ENCODE assay signal across 26 cellular contexts in genomic region chr13:21998279-21998678, GRCh38.
A peak's percentile ranks its signal among the peaks of the same experiment; 100 is the strongest.
DNase-seq lines count a peak whose midpoint lies in the region; ATAC-seq and TF ChIP-seq lines count a peak whose summit lies in the region.
"Had no signal": no experiment of that assay in that cellular context is flagged by ENCODE, and none has a peak within 500 bp of the region (broad histone marks: within the 10 kb centered on the region; RNA-seq: fewer than 3 reads in every experiment).

No MANE protein-coding gene starts in this region.

- H3K4me3 ChIP-seq in BLaER1 treated with 17β-estradiol and CSF1 and Interleukin-3, amounts not matched to agents 10 nM and 100 nM: no peak overlapping the region
- H3K4me3 ChIP-seq in GM23338 (no peak overlapping the region), upper lobe of right lung (no peak overlapping the region)
- H3K4me3 ChIP-seq: breast epithelium, coronary artery, hepatocyte, left ventricle myocardium inferior had no signal

- H3K4me3 Mint-ChIP-seq in GM23338: no peak overlapping the region
- H3K4me3 Mint-ChIP-seq: activated CD8-positive, alpha-beta T cell treated with anti-CD3 and anti-CD28 coated beads for 36 hours; activated naive CD4-positive, alpha-beta T cell treated with anti-CD3 and anti-CD28 coated beads, Interleukin-2, amount 50 U/mL, for 24 hours; effector memory CD8-positive, alpha-beta T cell; stimulated activated naive CD8-positive, alpha-beta T cell treated with anti-CD3 and anti-CD28 coated beads, Interleukin-15, Interleukin-2, amounts not matched to agents 100 ng/mL and 50 ng/mL, for 24 hours had no signal

- H3K27me3 ChIP-seq in BLaER1 treated with 17β-estradiol and CSF1 and Interleukin-3, amounts not matched to agents 10 nM and 100 nM: no peaks in the 10 kb centered on the region
- H3K27me3 ChIP-seq in GM23338 (ENCODE audit: insufficient read depth): no peaks in the 10 kb centered on the region
- no peaks in the 10 kb centered on the region for H3K27me3 ChIP-seq in upper lobe of right lung
- H3K27me3 ChIP-seq: breast epithelium, hepatocyte had no signal

- H2AFZ ChIP-seq in GM23338: no peak overlapping the region
- H2AFZ ChIP-seq: hepatocyte had no signal

- H3K4me2 ChIP-seq in BLaER1 treated with 17β-estradiol and CSF1 and Interleukin-3, amounts not matched to agents 10 nM and 100 nM: peak overlapping the region in 10 of 11 experiments; percentile 26 to 67 (median 60); a peak in 17 of 22 replicates
- H3K4me2 ChIP-seq in GM23338: no peak overlapping the region
- H3K4me2 ChIP-seq: hepatocyte, KMS-11 had no signal

- no peak overlapping the region; a peak in 1 of 22 replicates for H3K9ac ChIP-seq in BLaER1 treated with 17β-estradiol and CSF1 and Interleukin-3, amounts not matched to agents 10 nM and 100 nM
- H3K9ac ChIP-seq: KMS-11 had no signal

- ATAC-seq in GM23338: peak; percentile 69
- no peak for ATAC-seq in upper lobe of right lung
- ATAC-seq in GM21360 (IDR thresholded peaks at IDR 0.05; ENCODE audit: unreplicated experiment): no peak
- ATAC-seq in GM18907 (IDR thresholded peaks at IDR 0.05; ENCODE audit: unreplicated experiment): no peak
- ATAC-seq: activated CD8-positive, alpha-beta T cell treated with anti-CD3 and anti-CD28 coated beads for 36 hours; effector memory CD8-positive, alpha-beta T cell had no signal

- H3K79me2 ChIP-seq in GM23338 (replicated peaks; ENCODE audit: insufficient read depth): no peaks in the 10 kb centered on the region
- H3K79me2 ChIP-seq: hepatocyte had no signal

- H3K4me1 ChIP-seq in BLaER1 treated with 17β-estradiol and CSF1 and Interleukin-3, amounts not matched to agents 10 nM and 100 nM: peaks cover 23 to 30% (median 26%) of the 10 kb centered on the region in 10 experiments
- H3K4me1 ChIP-seq in GM23338 (ENCODE audit: insufficient read depth): no peaks in the 10 kb centered on the region
- no peaks in the 10 kb centered on the region for H3K4me1 ChIP-seq in upper lobe of right lung
- H3K4me1 ChIP-seq: breast epithelium, left ventricle myocardium inferior had no signal

- TF ChIP-seq CTCF in GM23338 (conservative IDR thresholded peaks at IDR 0.05; ENCODE audit: low read depth in 2 of 2) (no peak), upper lobe of right lung (IDR thresholded peaks at IDR 0.05) (no peak)

- intact Hi-C loops in upper lobe of right lung (cut with DNase I): no loop called here

- no peaks in the 10 kb centered on the region for H3K36me3 ChIP-seq in BLaER1 treated with 17β-estradiol and CSF1 and Interleukin-3, amounts not matched to agents 10 nM and 100 nM
- H3K36me3 ChIP-seq in GM23338 (ENCODE audit: insufficient read depth) (no peaks in the 10 kb centered on the region), upper lobe of right lung (no peaks in the 10 kb centered on the region)
- H3K36me3 ChIP-seq: breast epithelium, left ventricle myocardium inferior had no signal

- H3K36me3 Mint-ChIP-seq in GM23338 (ENCODE audit: low read depth): no peaks in the 10 kb centered on the region; the same call in 2 of the 3 replicates
- H3K36me3 Mint-ChIP-seq: activated naive CD4-positive, alpha-beta T cell treated with anti-CD3 and anti-CD28 coated beads, Interleukin-2, amount 50 U/mL, for 24 hours; naive B cell had no signal

- H3F3A ChIP-seq in GM23338 (replicated peaks; ENCODE audit: low read depth): no peaks in the 10 kb centered on the region

- H3K4me1 Mint-ChIP-seq in GM23338: no peaks in the 10 kb centered on the region; the same call in 2 of the 3 replicates
- H3K4me1 Mint-ChIP-seq: activated naive CD4-positive, alpha-beta T cell treated with anti-CD3 and anti-CD28 coated beads, Interleukin-2, amount 50 U/mL, for 24 hours had no signal

- H3K9me3 ChIP-seq in BLaER1 treated with 17β-estradiol and CSF1 and Interleukin-3, amounts not matched to agents 10 nM and 100 nM (replicated peaks in 1 of 11): peaks cover 0 to 9% (median 0%) of the 10 kb centered on the region in 11 experiments; a peak in 2 of 22 replicates
- no peaks in the 10 kb centered on the region for H3K9me3 ChIP-seq in upper lobe of right lung
- H3K9me3 ChIP-seq: breast epithelium, left ventricle myocardium inferior had no signal

- H3K9me3 Mint-ChIP-seq in GM23338: no peaks in the 10 kb centered on the region; the same call in 2 of the 3 replicates
- H3K9me3 Mint-ChIP-seq: activated CD8-positive, alpha-beta T cell treated with anti-CD3 and anti-CD28 coated beads for 36 hours; activated naive CD4-positive, alpha-beta T cell treated with anti-CD3 and anti-CD28 coated beads, Interleukin-2, amount 50 U/mL, for 24 hours; activated T-helper 2 cell treated with anti-CD3 and anti-CD28 coated beads, Interferon-gamma antibody, Interleukin-2, Interleukin-4, amounts not matched to agents 10 μg/mL and 5 μg/mL and 100 μg/mL, durations not matched to agents 14 hours and 24 hours and 36 hours had no signal

- no peaks in the 10 kb centered on the region for H4K20me1 ChIP-seq in BLaER1 treated with 17β-estradiol and CSF1 and Interleukin-3, amounts not matched to agents 10 nM and 100 nM
- H4K20me1 ChIP-seq in GM23338 (replicated peaks; ENCODE audit: insufficient read depth): no peaks in the 10 kb centered on the region

- no peak overlapping the region for H3K27ac Mint-ChIP-seq in GM23338
- H3K27ac Mint-ChIP-seq: activated CD8-positive, alpha-beta T cell treated with anti-CD3 and anti-CD28 coated beads for 36 hours; activated naive CD4-positive, alpha-beta T cell treated with anti-CD3 and anti-CD28 coated beads, Interleukin-2, amount 50 U/mL, for 24 hours; activated T-helper 2 cell treated with anti-CD3 and anti-CD28 coated beads, Interferon-gamma antibody, Interleukin-2, Interleukin-4, amounts not matched to agents 10 μg/mL and 5 μg/mL and 100 μg/mL, durations not matched to agents 14 hours and 24 hours and 36 hours; effector memory CD8-positive, alpha-beta T cell; stimulated activated naive CD8-positive, alpha-beta T cell treated with anti-CD3 and anti-CD28 coated beads, Interleukin-15, Interleukin-2, amounts not matched to agents 100 ng/mL and 50 ng/mL, for 24 hours had no signal

- peaks cover 4% of the 10 kb centered on the region for H3K27me3 Mint-ChIP-seq in GM23338 (ENCODE audit: insufficient read depth, low read depth, poor library complexity)
- H3K27me3 Mint-ChIP-seq: activated CD8-positive, alpha-beta T cell treated with anti-CD3 and anti-CD28 coated beads for 36 hours; activated naive CD4-positive, alpha-beta T cell treated with anti-CD3 and anti-CD28 coated beads, Interleukin-2, amount 50 U/mL, for 24 hours; stimulated activated naive CD8-positive, alpha-beta T cell treated with anti-CD3 and anti-CD28 coated beads, Interleukin-15, Interleukin-2, amounts not matched to agents 100 ng/mL and 50 ng/mL, for 24 hours had no signal

- no peak overlapping the region for H3K27ac ChIP-seq in BLaER1 treated with 17β-estradiol and CSF1 and Interleukin-3, amounts not matched to agents 10 nM and 100 nM
- H3K27ac ChIP-seq in GM23338 (ENCODE audit: low read depth) (no peak overlapping the region), upper lobe of right lung (no peak overlapping the region)
- H3K27ac ChIP-seq: breast epithelium, coronary artery, hepatocyte, KMS-11, left ventricle myocardium inferior had no signal

- peak; percentile 15 for DNase-seq in GM23338 (ENCODE audit: low spot score)
- DNase-seq in NCI-H510A (lab: John Stamatoyannopoulos, UW): peak; percentile 2
- DNase-seq in islet precursor cell: peak; percentile 80
- no peak for DNase-seq in NK-92 (lab: John Stamatoyannopoulos, UW; ENCODE audit: unreplicated experiment)
- no peak for DNase-seq in upper lobe of right lung
- DNase-seq: activated CD8-positive, alpha-beta T cell treated with anti-CD3 and anti-CD28 coated beads for 36 hours; Calu3; effector memory CD8-positive, alpha-beta T cell; foreskin melanocyte; H7; left ventricle myocardium inferior; naive B cell; NCI-H1417 treated with DMSO at 0.1 percent for 48 hours; NCI-H2081 treated with DMSO at 0.1 percent for 48 hours; nucleus accumbens; T-helper 1 cell had no signal

- H3K9me2 ChIP-seq in GM23338 (ENCODE audit: insufficient read depth): peaks cover 8% of the 10 kb centered on the region; the same call in 1 of the 2 replicates

TF ChIP-seq in GM23338, 12 proteins besides CTCF, POLR2A, EP300 and RAD21 (continues in another document):
- TF ChIP-seq CREB1 (CRISPR knock-in tag; IDR thresholded peaks at IDR 0.05; ENCODE audit: low read depth) (no peak), POLR2AphosphoS5 (IDR thresholded peaks at IDR 0.05; ENCODE audit: low read depth) (no peak), EZH2phosphoT487 (IDR thresholded peaks at IDR 0.05; ENCODE audit: unreplicated experiment) (no peak), NANOG (IDR thresholded peaks at IDR 0.05; ENCODE audit: borderline replicate concordance) (no peak), JUNB (IDR thresholded peaks at IDR 0.05; ENCODE audit: unreplicated experiment) (no peak), ZNF114 (CRISPR knock-in tag; IDR thresholded peaks at IDR 0.05) (no peak), REST (IDR thresholded peaks at IDR 0.05; ENCODE audit: unreplicated experiment) (no peak), EZH2 (IDR thresholded peaks at IDR 0.05; ENCODE audit: low read depth, unreplicated experiment) (no peak), ZNF331 (CRISPR knock-in tag; IDR thresholded peaks at IDR 0.05; ENCODE audit: low read depth) (no peak)

Comparison
In these comparisons a context has a peak if more than half of its experiments do, and no peak if none do; other contexts are left out.
1. DNase-seq: peak in GM23338 (single experiment), NCI-H510A (single experiment) and islet precursor cell (single experiment); none in NK-92 (single experiment) and upper lobe of right lung (single experiment).